28 cellular contexts compared by ENCODE assay signal in the genomic region with DNA sequence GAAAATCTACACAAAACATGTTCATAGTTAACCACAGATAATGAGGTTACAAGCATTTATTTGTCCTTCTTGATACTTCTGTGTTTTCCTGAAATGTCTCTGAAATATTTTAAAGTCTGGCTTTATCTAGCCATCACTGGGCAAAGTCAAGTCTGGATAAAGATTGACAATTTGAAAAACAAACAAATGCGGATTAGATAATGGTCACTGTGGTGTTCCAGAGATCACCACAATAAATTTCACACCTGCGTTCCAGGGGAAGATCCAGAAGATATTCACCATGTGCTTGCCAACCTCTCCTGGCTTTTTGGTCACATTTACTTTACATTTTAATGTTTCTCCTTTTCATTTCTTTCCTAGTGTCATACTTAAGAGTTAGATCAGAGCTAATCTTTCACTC.
"Had no signal": no experiment of that assay in that cellular context is flagged by ENCODE, and none has a peak within 500 bp of the region (broad histone marks: within the 10 kb centered on the region; RNA-seq: fewer than 3 reads in every experiment).

No MANE protein-coding gene starts in this region.

- H3K9me3 ChIP-seq: ascending aorta, breast epithelium, colonic mucosa, esophagus squamous epithelium, gastroesophageal sphincter had no signal

- H3K4me1 ChIP-seq: ascending aorta, breast epithelium, colonic mucosa, gastroesophageal sphincter had no signal

- H3K4me1 Mint-ChIP-seq: activated naive CD4-positive, alpha-beta T cell treated with anti-CD3 and anti-CD28 coated beads, Interleukin-2, amount 10 ng/mL, durations not matched to agents 7 days and 5 days; activated naive CD8-positive, alpha-beta T cell treated with anti-CD3 and anti-CD28 coated beads, Interleukin-2, amount 10 ng/mL, durations not matched to agents 7 days and 5 days; T-helper 17 cell had no signal

- H3K27me3 Mint-ChIP-seq: activated CD8-positive, alpha-beta T cell treated with anti-CD3 and anti-CD28 coated beads for 36 hours; activated naive CD4-positive, alpha-beta T cell treated with anti-CD3 and anti-CD28 coated beads, Interleukin-2, amount 10 ng/mL, durations not matched to agents 7 days and 5 days; brain had no signal

- H3K9me3 Mint-ChIP-seq: activated CD8-positive, alpha-beta T cell treated with anti-CD3 and anti-CD28 coated beads for 36 hours; activated naive CD4-positive, alpha-beta T cell treated with anti-CD3 and anti-CD28 coated beads, Interleukin-2, amount 10 ng/mL, durations not matched to agents 7 days and 5 days; activated naive CD4-positive, alpha-beta T cell treated with anti-CD3 and anti-CD28 coated beads, Interleukin-2, amount 50 U/mL, for 72 hours; activated naive CD8-positive, alpha-beta T cell treated with anti-CD3 and anti-CD28 coated beads, Interleukin-2, amount 10 ng/mL, durations not matched to agents 7 days and 5 days; activated T-cell treated with anti-CD3 and anti-CD28 coated beads, Interleukin-2, amount 50 U/mL, for 4 hours; activated T-helper 2 cell treated with anti-CD3 and anti-CD28 coated beads, Interferon-gamma antibody, Interleukin-2, Interleukin-4, amounts not matched to agents 10 μg/mL and 5 μg/mL and 100 μg/mL, durations not matched to agents 14 hours and 24 hours and 36 hours; brain; T-helper 2 cell treated with Interferon-gamma antibody and Interleukin-4, amounts not matched to agents 5 μg/mL and 100 μg/mL, for 36 hours had no signal

- H3K36me3 Mint-ChIP-seq: activated naive CD4-positive, alpha-beta T cell treated with anti-CD3 and anti-CD28 coated beads, Interleukin-2, amount 10 ng/mL, durations not matched to agents 7 days and 5 days; activated naive CD4-positive, alpha-beta T cell treated with anti-CD3 and anti-CD28 coated beads, Interleukin-2, amount 50 U/mL, for 72 hours; activated naive CD8-positive, alpha-beta T cell treated with anti-CD3 and anti-CD28 coated beads, Interleukin-2, amount 10 ng/mL, durations not matched to agents 7 days and 5 days; brain had no signal

- H3K36me3 ChIP-seq: ascending aorta, breast epithelium, cardiac muscle cell, colonic mucosa, esophagus squamous epithelium, gastroesophageal sphincter, WERI-Rb-1 had no signal

- H3K4me3 ChIP-seq: ascending aorta, breast epithelium, cardiac muscle cell, colonic mucosa, esophagus squamous epithelium, gastroesophageal sphincter had no signal

- H3K27ac ChIP-seq: ascending aorta, breast epithelium, cardiac muscle cell, colonic mucosa, gastroesophageal sphincter, WERI-Rb-1 had no signal

- H3K27ac Mint-ChIP-seq: activated CD8-positive, alpha-beta T cell treated with anti-CD3 and anti-CD28 coated beads for 36 hours; activated naive CD4-positive, alpha-beta T cell treated with anti-CD3 and anti-CD28 coated beads, Interleukin-2, amount 10 ng/mL, durations not matched to agents 7 days and 5 days; activated naive CD4-positive, alpha-beta T cell treated with anti-CD3 and anti-CD28 coated beads, Interleukin-2, amount 50 U/mL, for 72 hours; activated naive CD8-positive, alpha-beta T cell treated with anti-CD3 and anti-CD28 coated beads, Interleukin-2, amount 10 ng/mL, durations not matched to agents 7 days and 5 days; activated T-helper 2 cell treated with anti-CD3 and anti-CD28 coated beads, Interferon-gamma antibody, Interleukin-2, Interleukin-4, amounts not matched to agents 10 μg/mL and 5 μg/mL and 100 μg/mL, durations not matched to agents 14 hours and 24 hours and 36 hours; T-helper 17 cell; T-helper 2 cell treated with Interferon-gamma antibody and Interleukin-4, amounts not matched to agents 5 μg/mL and 100 μg/mL, for 36 hours had no signal

- DNase-seq: activated CD4-positive, alpha-beta T cell treated with anti-CD3 and anti-CD28 coated beads for 48 hours; activated CD4-positive, alpha-beta T cell treated with anti-CD3 and anti-CD28 coated beads, Interleukin-2, amount 50 U/mL, for 1 hour; activated CD4-positive, alpha-beta T cell treated with anti-CD3 and anti-CD28 coated beads, Interleukin-2, amount 50 U/mL, for 48 hours; activated CD8-positive, alpha-beta memory T cell treated with anti-CD3 and anti-CD28 coated beads for 24 hours; activated CD8-positive, alpha-beta T cell treated with anti-CD3 and anti-CD28 coated beads for 36 hours; activated effector memory CD4-positive, alpha-beta T cell treated with anti-CD3 and anti-CD28 coated beads, Interleukin-2, amount 50 U/mL, for 16 hours; activated naive CD4-positive, alpha-beta T cell; activated naive CD4-positive, alpha-beta T cell treated with anti-CD3 and anti-CD28 coated beads, Interleukin-2, amount 10 ng/mL, durations not matched to agents 7 days and 5 days; activated naive CD8-positive, alpha-beta T cell treated with anti-CD3 and anti-CD28 coated beads, Interleukin-2, amount 10 ng/mL, durations not matched to agents 7 days and 5 days; activated T-cell treated with anti-CD3 and anti-CD28 coated beads, Interleukin-2, amount 50 U/mL, for 4 hours; central memory CD4-positive, alpha-beta T cell; cerebellar nuclear complex; colonic mucosa; effector CD8-positive, alpha-beta T cell; esophagus squamous epithelium; foreskin melanocyte; T-helper 1 cell; T-helper 17 cell; T1000; WERI-Rb-1 had no signal

- H3K27me3 ChIP-seq: ascending aorta, breast epithelium, cardiac muscle cell, colonic mucosa, esophagus squamous epithelium, gastroesophageal sphincter had no signal

- H3K4me3 Mint-ChIP-seq: activated CD8-positive, alpha-beta T cell treated with anti-CD3 and anti-CD28 coated beads for 36 hours; activated naive CD4-positive, alpha-beta T cell treated with anti-CD3 and anti-CD28 coated beads, Interleukin-2, amount 10 ng/mL, durations not matched to agents 7 days and 5 days; activated naive CD8-positive, alpha-beta T cell treated with anti-CD3 and anti-CD28 coated beads, Interleukin-2, amount 10 ng/mL, durations not matched to agents 7 days and 5 days; activated T-cell treated with anti-CD3 and anti-CD28 coated beads, Interleukin-2, amount 50 U/mL, for 4 hours; brain; T-helper 17 cell; T-helper 2 cell treated with Interferon-gamma antibody and Interleukin-4, amounts not matched to agents 5 μg/mL and 100 μg/mL, for 36 hours had no signal
